14 cellular contexts compared by ENCODE assay signal in genomic region chr5:181233436-181234115, GRCh38. TPM values are rescaled to one million over a fixed set of nuclear protein-coding genes. Genes with fewer than 3 reads are reported as not detected.
DNase-seq lines count a peak whose midpoint lies in the region; ATAC-seq, FAIRE-seq and TF ChIP-seq lines count a peak whose summit lies in the region.
"Had no signal": no experiment of that assay in that cellular context is flagged by ENCODE, and none has a peak within 500 bp of the region (broad histone marks: within the 10 kb centered on the region; RNA-seq: fewer than 3 reads in every experiment).

No MANE protein-coding gene starts in this region.

- peak overlapping the region in 6 of 8 donors; percentile 39 to 78 (median 62) for H3K27ac Mint-ChIP-seq in CD8-positive, alpha-beta memory T cell
- peak overlapping the region; percentile 59 for H3K27ac Mint-ChIP-seq in activated naive CD8-positive, alpha-beta T cell treated with anti-CD3 and anti-CD28 coated beads for 36 hours
- peak overlapping the region; percentile 92 for H3K27ac Mint-ChIP-seq in nephron progenitor cell
- H3K27ac Mint-ChIP-seq: neural progenitor cell had no signal

- peaks cover 11 to 90% (median 27%) of the 10 kb centered on the region in 3 donors for H3K36me3 Mint-ChIP-seq in CD8-positive, alpha-beta memory T cell
- peaks cover 39% of the 10 kb centered on the region for H3K36me3 Mint-ChIP-seq in activated naive CD8-positive, alpha-beta T cell treated with anti-CD3 and anti-CD28 coated beads for 36 hours
- H3K36me3 Mint-ChIP-seq in nephron progenitor cell (ENCODE audit: low read depth): peaks cover 50% of the 10 kb centered on the region

- no peak for FAIRE-seq in urothelium cell line (lab: Jason Lieb, UNC)
- FAIRE-seq: GM18507 had no signal

- no peak overlapping the region for H2AFZ ChIP-seq in HCT116 (ENCODE audit: low read depth, low read length, poor library complexity, severe bottlenecking)
- H2AFZ ChIP-seq: neural progenitor cell had no signal

- BruUV-seq in HCT116 (replicated peaks; lab: Mats Ljungman, UMichigan): no TSS peak

- H3K79me2 ChIP-seq in HCT116 (ENCODE audit: insufficient read depth, low read length): peaks cover 26% of the 10 kb centered on the region

- H3K9me2 ChIP-seq in HCT116 (ENCODE audit: insufficient read depth): no peaks in the 10 kb centered on the region

- no peak for TF ChIP-seq RAD21 in HCT116 (IDR thresholded peaks at IDR 0.05; ENCODE audit: low read depth)

- RAD21 ChIA-PET in HCT116 (lab: Charles Lee; ENCODE audit: low non-redundant PET in 1 of 2, low total read pairs in 2 of 2, uncharacterized antibody in 2 of 2, unreplicated experiment in 2 of 2): no interaction called here

- H3K4me3 Mint-ChIP-seq in CD8-positive, alpha-beta memory T cell: no peak overlapping the region
- H3K4me3 Mint-ChIP-seq in activated naive CD8-positive, alpha-beta T cell treated with anti-CD3 and anti-CD28 coated beads for 36 hours: no peak overlapping the region
- H3K4me3 Mint-ChIP-seq in nephron progenitor cell: no peak overlapping the region

- CTCF ChIA-PET in CD8-positive, alpha-beta memory T cell (lab: Charles Lee): no interaction called here
- CTCF ChIA-PET in HCT116 (lab: Charles Lee): no interaction called here

- H3K4me1 ChIP-seq in CD8-positive, alpha-beta memory T cell (ENCODE audit: insufficient read depth, low read length): peaks cover 8% of the 10 kb centered on the region
- H3K4me1 ChIP-seq in HCT116 (ENCODE audit: control insufficient read depth in 1 of 2, insufficient read depth in 2 of 2, low read length in 2 of 2): no peaks in the 10 kb centered on the region
- H3K4me1 ChIP-seq: lower lobe of right lung, neural progenitor cell had no signal

- H3K27me3 Mint-ChIP-seq in CD8-positive, alpha-beta memory T cell: peaks cover 0 to 2% of the 10 kb centered on the region in 2 donors
- peaks cover 7% of the 10 kb centered on the region for H3K27me3 Mint-ChIP-seq in activated naive CD8-positive, alpha-beta T cell treated with anti-CD3 and anti-CD28 coated beads for 36 hours
- peaks cover 5% of the 10 kb centered on the region for H3K27me3 Mint-ChIP-seq in nephron progenitor cell (ENCODE audit: low read depth, poor library complexity)

- peaks cover 29% of the 10 kb centered on the region; the same call in 1 of the 2 replicates for H4K20me1 ChIP-seq in HCT116 (ENCODE audit: insufficient read depth)

- no peak for TF ChIP-seq POLR2A in HCT116 (IDR thresholded peaks at IDR 0.05; ENCODE audit: borderline replicate concordance, extremely low read depth, insufficient read depth, insufficient read length)

- H3K36me3 ChIP-seq in CD8-positive, alpha-beta memory T cell (ENCODE audit: insufficient read depth, low read length): peaks cover 60% of the 10 kb centered on the region
- peaks cover 29 to 38% of the 10 kb centered on the region in 2 experiments for H3K36me3 ChIP-seq in HCT116 (ENCODE audit: control insufficient read depth in 1 of 2, insufficient read depth in 2 of 2, low read length in 2 of 2)

- intact Hi-C loops in HCT116 (cut with micrococcal nuclease): no loop called here

- no peak for DNase-seq in CD8-positive, alpha-beta memory T cell
- DNase-seq in HCT116 (ENCODE audit: low read depth, low spot score): no peak
- no peak for DNase-seq in activated naive CD8-positive, alpha-beta T cell treated with anti-CD3 and anti-CD28 coated beads for 36 hours
- DNase-seq in nephron progenitor cell: no peak
- no peak for DNase-seq in urothelium cell line (ENCODE audit: low spot score)
- DNase-seq in NCI-H2029 treated with DMSO at 0.1 percent for 48 hours (lab: John Stamatoyannopoulos, UW): no peak
- no peak for DNase-seq in GF-D8 (lab: John Stamatoyannopoulos, UW)
- DNase-seq: dorsolateral prefrontal cortex, lower lobe of right lung, NCI-H187, NCI-H69 had no signal

- no peak overlapping the region for H3K4me2 ChIP-seq in HCT116 (ENCODE audit: low read length)
- H3K4me2 ChIP-seq: neural progenitor cell had no signal

- TF ChIP-seq CTCF in HCT116 (IDR thresholded peaks at IDR 0.05 in 2 of 3, conservative IDR thresholded peaks at IDR 0.05 in 1 of 3; ENCODE audit: borderline replicate concordance in 1 of 3, insufficient read depth in 1 of 3, low read depth in 2 of 3, low read length in 2 of 3) (no peak), nephron progenitor cell (IDR thresholded peaks at IDR 0.05) (no peak)

- H3K4me1 Mint-ChIP-seq in CD8-positive, alpha-beta memory T cell: peaks cover 23 to 29% (median 25%) of the 10 kb centered on the region in 3 donors
- H3K4me1 Mint-ChIP-seq in activated naive CD8-positive, alpha-beta T cell treated with anti-CD3 and anti-CD28 coated beads for 36 hours: peaks cover 39% of the 10 kb centered on the region
- H3K4me1 Mint-ChIP-seq in nephron progenitor cell: no peaks in the 10 kb centered on the region

- peak; percentile 19 for ATAC-seq in HCT116
- ATAC-seq in HG03196 (IDR thresholded peaks at IDR 0.05; ENCODE audit: unreplicated experiment): no peak

- POLR2A ChIA-PET in CD8-positive, alpha-beta memory T cell (lab: Charles Lee): interaction anchor here (3.9 kb wide), 1 partner anchor 11 kb away, joined by 20 read pairs; the partner anchor contains the start of gene TRIM41
- POLR2A ChIA-PET in HCT116 (lab: Charles Lee): interaction anchor here (0.7 to 1.9 kb wide), 4 partner anchors 10 to 11 kb away, joined by 3 to 11 read pairs (median 4); partner anchors contain the start of genes RACK1 and TRIM41

- no peak overlapping the region for H3K27ac ChIP-seq in CD8-positive, alpha-beta memory T cell (ENCODE audit: low read depth, low read length)
- H3K27ac ChIP-seq in HCT116 (ENCODE audit: low read depth, low read length): 0 out of 2 replicates have a peak overlapping the region, but pooled peaks have one; percentile 4
- H3K27ac ChIP-seq: lower lobe of right lung had no signal

- no peaks in the 10 kb centered on the region for H3K27me3 ChIP-seq in CD8-positive, alpha-beta memory T cell (ENCODE audit: insufficient read depth, low read length, poor library complexity, severe bottlenecking)
- no peaks in the 10 kb centered on the region for H3K27me3 ChIP-seq in HCT116 (ENCODE audit: insufficient read depth, low read length)
- H3K27me3 ChIP-seq: dorsolateral prefrontal cortex, neural progenitor cell had no signal

- H3K9me3 ChIP-seq in CD8-positive, alpha-beta memory T cell (ENCODE audit: low read length): no peaks in the 10 kb centered on the region
- H3K9me3 ChIP-seq in HCT116 (ENCODE audit: control insufficient read depth in 1 of 2, insufficient read depth in 1 of 2, low read depth in 1 of 2, low read length in 2 of 2): no peaks in the 10 kb centered on the region
- H3K9me3 ChIP-seq: lower lobe of right lung had no signal

- H3K9ac ChIP-seq in HCT116 (ENCODE audit: low read length): no peak overlapping the region
- H3K9ac ChIP-seq: neural progenitor cell had no signal

- no peak overlapping the region for H3K4me3 ChIP-seq in CD8-positive, alpha-beta memory T cell (ENCODE audit: low read length)
- H3K4me3 ChIP-seq in HCT116 (replicated peaks in 1 of 2; ENCODE audit: low read depth in 1 of 2, low read length in 2 of 2): no peak overlapping the region
- H3K4me3 ChIP-seq: lower lobe of right lung, neural progenitor cell had no signal

- no peaks in the 10 kb centered on the region for H3K9me3 Mint-ChIP-seq in CD8-positive, alpha-beta memory T cell
- no peaks in the 10 kb centered on the region for H3K9me3 Mint-ChIP-seq in activated naive CD8-positive, alpha-beta T cell treated with anti-CD3 and anti-CD28 coated beads for 36 hours
- H3K9me3 Mint-ChIP-seq in nephron progenitor cell: no peaks in the 10 kb centered on the region
- H3K9me3 Mint-ChIP-seq: neural progenitor cell had no signal

TF ChIP-seq in HCT116, 20 proteins besides CTCF, POLR2A, EP300 and RAD21:
- TF ChIP-seq POLR2AphosphoS5 (IDR thresholded peaks at IDR 0.05; ENCODE audit: low read depth, low read length): 0 out of 2 replicates have a peak, but pooled peaks have one; percentile 8
- no peak for TF ChIP-seq EZH2phosphoT487 (IDR thresholded peaks at IDR 0.05; ENCODE audit: borderline replicate concordance)
- TF ChIP-seq SIN3A (IDR thresholded peaks at IDR 0.05; ENCODE audit: low read depth): no peak

RNA-seq across cellular contexts. Expression of gene RACK1, which starts 10.1 kb away (rescaled TPM):
- total RNA-seq in CD8-positive, alpha-beta memory T cell: 1,000 to 10,000 TPM; 2,341 to 2,398 TPM
- 1,821 TPM for polyA plus RNA-seq in CD8-positive, alpha-beta memory T cell
- 2,432 TPM for total RNA-seq in HCT116 (2021; ENCODE audit: unreplicated experiment)
- polyA plus RNA-seq in HCT116 (2012): 5,228 and 5,585 TPM in 2 replicates
- total RNA-seq in activated naive CD8-positive, alpha-beta T cell treated with anti-CD3 and anti-CD28 coated beads for 36 hours: 1,000 to 10,000 TPM; 2,517 to 2,594 TPM

RNA-seq across cellular contexts. Expression of gene TRIM41, which starts 10.5 kb away (rescaled TPM):
- total RNA-seq in CD8-positive, alpha-beta memory T cell: 10 to 100 TPM; 35.2 to 42.7 TPM
- 2.2 TPM for polyA plus RNA-seq in CD8-positive, alpha-beta memory T cell
- total RNA-seq in HCT116 (2021; ENCODE audit: unreplicated experiment): 51.8 TPM
- 34.1 and 37.8 TPM in 2 replicates for polyA plus RNA-seq in HCT116 (2012)
- total RNA-seq in activated naive CD8-positive, alpha-beta T cell treated with anti-CD3 and anti-CD28 coated beads for 36 hours: 10 to 100 TPM; 34.2 to 37.6 TPM

RNA-seq across cellular contexts. Expression of gene TRIM52, which starts 27.4 kb away (rescaled TPM):
- 10 to 100 TPM; 14.1 to 17.1 TPM for total RNA-seq in CD8-positive, alpha-beta memory T cell
- 46.3 TPM for polyA plus RNA-seq in CD8-positive, alpha-beta memory T cell
- 7.6 TPM for total RNA-seq in HCT116 (2021; ENCODE audit: unreplicated experiment)
- polyA plus RNA-seq in HCT116 (2012): 5.7 and 6.3 TPM in 2 replicates
- 10 to 100 TPM in 1 of 2 experiments, 1 to 10 TPM in 1; 9.6 to 11.2 TPM for total RNA-seq in activated naive CD8-positive, alpha-beta T cell treated with anti-CD3 and anti-CD28 coated beads for 36 hours

RNA-seq across cellular contexts. Expression of gene TRIM7, which starts 28.6 kb away (rescaled TPM):
- 1 to 10 TPM; 2.2 to 2.3 TPM for total RNA-seq in CD8-positive, alpha-beta memory T cell
- polyA plus RNA-seq in CD8-positive, alpha-beta memory T cell: 0.74 TPM
- 30.2 TPM for total RNA-seq in HCT116 (2021; ENCODE audit: unreplicated experiment)
- 21.9 and 25.3 TPM in 2 replicates for polyA plus RNA-seq in HCT116 (2012)
- under 1 TPM; 0.62 to 0.68 TPM for total RNA-seq in activated naive CD8-positive, alpha-beta T cell treated with anti-CD3 and anti-CD28 coated beads for 36 hours
